1 cellular context compared by ENCODE assay signal in genomic region chr12:117042171-117042809, GRCh38.
TF ChIP-seq lines count a peak whose summit lies in the region.

No MANE protein-coding gene starts in this region.

TF ChIP-seq in K562, 482 proteins besides CTCF, POLR2A, EP300 and RAD21 (continued from another document and continues in another):
- TF ChIP-seq, protein P1, sequence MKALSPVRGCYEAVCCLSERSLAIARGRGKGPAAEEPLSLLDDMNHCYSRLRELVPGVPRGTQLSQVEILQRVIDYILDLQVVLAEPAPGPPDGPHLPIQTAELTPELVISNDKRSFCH (CRISPR knock-in tag; IDR thresholded peaks at IDR 0.05) = no peak
- TF ChIP-seq, protein P1 (tag; IDR thresholded peaks at IDR 0.05) = peak; percentile 95
- TF ChIP-seq ZNF431 (CRISPR knock-in tag; IDR thresholded peaks at IDR 0.05) = peak; percentile 76
- no peak for TF ChIP-seq ZFP30 (CRISPR knock-in tag; IDR thresholded peaks at IDR 0.05; ENCODE audit: borderline replicate concordance)
- peak; percentile 42 for TF ChIP-seq MEIS2 (IDR thresholded peaks at IDR 0.05; ENCODE audit: partially characterized antibody)
- TF ChIP-seq HDAC8 (tag; IDR thresholded peaks at IDR 0.05) = 0 out of 2 replicates have a peak, but pooled peaks have one; percentile 21
- no peak for TF ChIP-seq MED1 (CRISPR knock-in tag; IDR thresholded peaks at IDR 0.05; ENCODE audit: borderline replicate concordance)
- no peak for TF ChIP-seq FOXP1 (CRISPR knock-in tag; IDR thresholded peaks at IDR 0.05)
- TF ChIP-seq MYBL2 (IDR thresholded peaks at IDR 0.05; ENCODE audit: low read depth) = peak; percentile 12; the same call in 1 of the 2 replicates
- TF ChIP-seq MYBL2 (CRISPR knock-in tag; IDR thresholded peaks at IDR 0.05; ENCODE audit: borderline replicate concordance) = no peak
- TF ChIP-seq NCOA2 (IDR thresholded peaks at IDR 0.05; ENCODE audit: partially characterized antibody in 2 of 2) = no peak
- peak; percentile 36; the same call in 1 of the 2 replicates for TF ChIP-seq MAFG (tag; conservative IDR thresholded peaks at IDR 0.05)
- TF ChIP-seq CBFB (CRISPR knock-in tag; IDR thresholded peaks at IDR 0.05) = no peak; the same call in 1 of the 2 replicates
- peak in 1 of 2 experiments; percentile 67; a peak in 1 of 4 replicates for TF ChIP-seq SRF (CRISPR knock-in tag; IDR thresholded peaks at IDR 0.05)
- TF ChIP-seq SMARCB1 (IDR thresholded peaks at IDR 0.05; ENCODE audit: insufficient read length, low read depth) = no peak
- TF ChIP-seq CBX8 (IDR thresholded peaks at IDR 0.05; ENCODE audit: borderline replicate concordance, extremely low read depth, low read depth, low read length, poor library complexity, severe bottlenecking) = no peak
- TF ChIP-seq YY1 (IDR thresholded peaks at IDR 0.05; ENCODE audit: borderline replicate concordance in 1 of 3, control insufficient read depth in 1 of 3, extremely low read depth in 1 of 3, insufficient read depth in 3 of 3, insufficient read length in 1 of 3, insufficient replicate concordance in 2 of 3, low read depth in 1 of 3, low read length in 2 of 3) = peak in 1 of 3 experiments; percentile 30
- no peak for TF ChIP-seq HDAC6 (IDR thresholded peaks at IDR 0.05; ENCODE audit: low read depth, low read length)
- TF ChIP-seq NONO (IDR thresholded peaks at IDR 0.05; ENCODE audit: low read depth in 2 of 2, low read length in 1 of 2) = peak in 1 of 2 experiments; percentile 97; a peak in 2 of 4 replicates
- TF ChIP-seq RHOXF2B (CRISPR knock-in tag; conservative IDR thresholded peaks at IDR 0.05) = no peak
- TF ChIP-seq SPI1 (IDR thresholded peaks at IDR 0.05; ENCODE audit: borderline replicate concordance, low read depth, low read length) = no peak
- TF ChIP-seq CHAMP1 (IDR thresholded peaks at IDR 0.05) = peak; percentile 99
- TF ChIP-seq RBM25 (IDR thresholded peaks at IDR 0.05; ENCODE audit: low read depth, low read length, severe bottlenecking) = no peak
- peak; percentile 84 for TF ChIP-seq DACH1 (IDR thresholded peaks at IDR 0.05; ENCODE audit: partially characterized antibody)
- TF ChIP-seq PHTF2 (CRISPR knock-in tag; IDR thresholded peaks at IDR 0.05) = no peak
- TF ChIP-seq ARID3B (CRISPR knock-in tag; IDR thresholded peaks at IDR 0.05; ENCODE audit: borderline replicate concordance) = no peak
- no peak for TF ChIP-seq SAFB2 (IDR thresholded peaks at IDR 0.05; ENCODE audit: borderline replicate concordance, low read depth, low read length, severe bottlenecking)
- no peak for TF ChIP-seq ZNF12 (CRISPR knock-in tag; IDR thresholded peaks at IDR 0.05)
- TF ChIP-seq OTX1 (CRISPR knock-in tag; IDR thresholded peaks at IDR 0.05) = peak; percentile 93
- no peak for TF ChIP-seq TAF9B (IDR thresholded peaks at IDR 0.05; ENCODE audit: partially characterized antibody)
- TF ChIP-seq ZNF436 (CRISPR knock-in tag; IDR thresholded peaks at IDR 0.05) = no peak
- TF ChIP-seq PCBP1 (IDR thresholded peaks at IDR 0.05; ENCODE audit: low read depth, low read length, poor library complexity, severe bottlenecking) = no peak
- TF ChIP-seq ZNF146 (CRISPR knock-in tag; IDR thresholded peaks at IDR 0.05; ENCODE audit: unreplicated experiment) = no peak
- TF ChIP-seq, protein P2, sequence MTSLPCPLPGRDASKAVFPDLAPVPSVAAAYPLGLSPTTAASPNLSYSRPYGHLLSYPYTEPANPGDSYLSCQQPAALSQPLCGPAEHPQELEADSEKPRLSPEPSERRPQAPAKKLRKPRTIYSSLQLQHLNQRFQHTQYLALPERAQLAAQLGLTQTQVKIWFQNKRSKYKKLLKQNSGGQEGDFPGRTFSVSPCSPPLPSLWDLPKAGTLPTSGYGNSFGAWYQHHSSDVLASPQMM (CRISPR knock-in tag; IDR thresholded peaks at IDR 0.05) = no peak
- TF ChIP-seq SETDB1 (IDR thresholded peaks at IDR 0.05; ENCODE audit: low read length) = no peak
- TF ChIP-seq, protein P3, sequence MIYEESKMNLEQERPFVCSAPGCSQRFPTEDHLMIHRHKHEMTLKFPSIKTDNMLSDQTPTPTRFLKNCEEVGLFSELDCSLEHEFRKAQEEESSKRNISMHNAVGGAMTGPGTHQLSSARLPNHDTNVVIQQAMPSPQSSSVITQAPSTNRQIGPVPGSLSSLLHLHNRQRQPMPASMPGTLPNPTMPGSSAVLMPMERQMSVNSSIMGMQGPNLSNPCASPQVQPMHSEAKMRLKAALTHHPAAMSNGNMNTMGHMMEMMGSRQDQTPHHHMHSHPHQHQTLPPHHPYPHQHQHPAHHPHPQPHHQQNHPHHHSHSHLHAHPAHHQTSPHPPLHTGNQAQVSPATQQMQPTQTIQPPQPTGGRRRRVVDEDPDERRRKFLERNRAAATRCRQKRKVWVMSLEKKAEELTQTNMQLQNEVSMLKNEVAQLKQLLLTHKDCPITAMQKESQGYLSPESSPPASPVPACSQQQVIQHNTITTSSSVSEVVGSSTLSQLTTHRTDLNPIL (CRISPR knock-in tag; IDR thresholded peaks at IDR 0.05) = peak; percentile 71; the same call in 1 of the 2 replicates
- no peak for TF ChIP-seq MTF1 (CRISPR knock-in tag; IDR thresholded peaks at IDR 0.05; ENCODE audit: borderline replicate concordance)
- peak; percentile 75; the same call in 1 of the 2 replicates for TF ChIP-seq PHF21A (IDR thresholded peaks at IDR 0.05; ENCODE audit: borderline replicate concordance, low read depth)
- peak; percentile 65; the same call in 1 of the 2 replicates for TF ChIP-seq XRCC5 (IDR thresholded peaks at IDR 0.05; ENCODE audit: low read depth, low read length)
- TF ChIP-seq ZBTB17 (CRISPR knock-in tag; IDR thresholded peaks at IDR 0.05) = peak; percentile 91
- 0 out of 2 replicates have a peak, but pooled peaks have one; percentile 45 for TF ChIP-seq HSF4 (CRISPR knock-in tag; IDR thresholded peaks at IDR 0.05; ENCODE audit: borderline replicate concordance)
- TF ChIP-seq ZNF282 (CRISPR knock-in tag; IDR thresholded peaks at IDR 0.05) = no peak
- no peak for TF ChIP-seq HMG20A (CRISPR knock-in tag; conservative IDR thresholded peaks at IDR 0.05)
- TF ChIP-seq BDP1 (IDR thresholded peaks at IDR 0.05; ENCODE audit: insufficient read depth, insufficient read length) = no peak
- TF ChIP-seq, protein P4, sequence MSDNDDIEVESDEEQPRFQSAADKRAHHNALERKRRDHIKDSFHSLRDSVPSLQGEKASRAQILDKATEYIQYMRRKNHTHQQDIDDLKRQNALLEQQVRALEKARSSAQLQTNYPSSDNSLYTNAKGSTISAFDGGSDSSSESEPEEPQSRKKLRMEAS (CRISPR knock-in tag; IDR thresholded peaks at IDR 0.05) = peak; percentile 98
- 0 out of 2 replicates have a peak, but pooled peaks have one; percentile 36 for TF ChIP-seq KLF13 (tag; IDR thresholded peaks at IDR 0.05; ENCODE audit: borderline replicate concordance, low read depth)
- TF ChIP-seq NR2C2 (CRISPR knock-in tag; IDR thresholded peaks at IDR 0.05) = peak; percentile 93
- TF ChIP-seq NR2C2 (tag; IDR thresholded peaks at IDR 0.05) = peak; percentile 96
- TF ChIP-seq ZNF699 (CRISPR knock-in tag; IDR thresholded peaks at IDR 0.05; ENCODE audit: insufficient replicate concordance) = no peak
- no peak for TF ChIP-seq ZNF512 (tag; IDR thresholded peaks at IDR 0.05)
- no peak for TF ChIP-seq THRAP3 (IDR thresholded peaks at IDR 0.05; ENCODE audit: borderline replicate concordance)
- TF ChIP-seq ZNF655 (CRISPR knock-in tag; IDR thresholded peaks at IDR 0.05) = no peak
- TF ChIP-seq RAD51 (IDR thresholded peaks at IDR 0.05; ENCODE audit: borderline replicate concordance, low read depth) = no peak; the same call in 1 of the 2 replicates
- no peak for TF ChIP-seq CTCFL (IDR thresholded peaks at IDR 0.05; ENCODE audit: borderline replicate concordance, insufficient read depth, low read depth, low read length, poor library complexity, severe bottlenecking)
- no peak for TF ChIP-seq PCBP2 (IDR thresholded peaks at IDR 0.05; ENCODE audit: low read depth, low read length, poor library complexity, severe bottlenecking)
- no peak for TF ChIP-seq E2F1 (CRISPR knock-in tag; IDR thresholded peaks at IDR 0.05)
- TF ChIP-seq MYNN (IDR thresholded peaks at IDR 0.05) = peak; percentile 99
- no peak for TF ChIP-seq MYNN (CRISPR knock-in tag; IDR thresholded peaks at IDR 0.05)
- TF ChIP-seq ZNF76 (CRISPR knock-in tag; IDR thresholded peaks at IDR 0.05; ENCODE audit: borderline replicate concordance) = peak; percentile 80; the same call in 1 of the 2 replicates
- TF ChIP-seq, protein P5, sequence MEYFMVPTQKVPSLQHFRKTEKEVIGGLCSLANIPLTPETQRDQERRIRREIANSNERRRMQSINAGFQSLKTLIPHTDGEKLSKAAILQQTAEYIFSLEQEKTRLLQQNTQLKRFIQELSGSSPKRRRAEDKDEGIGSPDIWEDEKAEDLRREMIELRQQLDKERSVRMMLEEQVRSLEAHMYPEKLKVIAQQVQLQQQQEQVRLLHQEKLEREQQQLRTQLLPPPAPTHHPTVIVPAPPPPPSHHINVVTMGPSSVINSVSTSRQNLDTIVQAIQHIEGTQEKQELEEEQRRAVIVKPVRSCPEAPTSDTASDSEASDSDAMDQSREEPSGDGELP (CRISPR knock-in tag; IDR thresholded peaks at IDR 0.05; ENCODE audit: borderline replicate concordance) = peak; percentile 96
- TF ChIP-seq BMI1 (IDR thresholded peaks at IDR 0.05; ENCODE audit: low read length) = no peak
